9 cellular contexts compared by ENCODE assay signal in the genomic region with DNA sequence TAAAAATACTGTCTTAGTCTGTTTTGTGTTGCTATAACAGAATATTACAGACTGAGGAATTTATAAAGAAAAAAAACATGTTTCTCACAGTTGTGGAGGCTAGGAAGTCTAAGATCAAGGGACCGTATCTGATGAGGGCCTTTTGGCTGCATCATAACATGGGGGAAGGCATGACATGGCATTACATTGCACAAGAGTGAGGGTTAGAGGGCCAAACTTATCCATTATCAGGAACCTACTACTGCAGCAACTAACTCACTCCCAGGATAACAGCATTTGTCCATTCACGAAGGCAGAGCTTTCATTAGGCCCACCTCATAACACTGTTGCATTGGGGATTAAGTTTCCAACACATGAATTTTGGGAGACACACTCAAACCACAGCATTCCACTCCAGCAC. TPM values are rescaled to one million over a fixed set of nuclear protein-coding genes. Genes with fewer than 3 reads are reported as not detected.
"Had no signal": no experiment of that assay in that cellular context is flagged by ENCODE, and none has a peak within 500 bp of the region (broad histone marks: within the 10 kb centered on the region; RNA-seq: fewer than 3 reads in every experiment).

No MANE protein-coding gene starts in this region.

- ATAC-seq: GM12878 had no signal

- H3K4me3 ChIP-seq: GM12878 had no signal

- DNase-seq: GDM1, GF-D8 had no signal

- FAIRE-seq: G401.6, GM12878, GM12891, GM12892, GM18507, GM19239 had no signal

RNA-seq across cellular contexts. Expression of a gene that starts 30.3 kb away (rescaled TPM):
- total RNA-seq: G401, GM12878 had no signal
